Comparison of ENCODE assay signal across 8 cellular contexts in the genomic region with DNA sequence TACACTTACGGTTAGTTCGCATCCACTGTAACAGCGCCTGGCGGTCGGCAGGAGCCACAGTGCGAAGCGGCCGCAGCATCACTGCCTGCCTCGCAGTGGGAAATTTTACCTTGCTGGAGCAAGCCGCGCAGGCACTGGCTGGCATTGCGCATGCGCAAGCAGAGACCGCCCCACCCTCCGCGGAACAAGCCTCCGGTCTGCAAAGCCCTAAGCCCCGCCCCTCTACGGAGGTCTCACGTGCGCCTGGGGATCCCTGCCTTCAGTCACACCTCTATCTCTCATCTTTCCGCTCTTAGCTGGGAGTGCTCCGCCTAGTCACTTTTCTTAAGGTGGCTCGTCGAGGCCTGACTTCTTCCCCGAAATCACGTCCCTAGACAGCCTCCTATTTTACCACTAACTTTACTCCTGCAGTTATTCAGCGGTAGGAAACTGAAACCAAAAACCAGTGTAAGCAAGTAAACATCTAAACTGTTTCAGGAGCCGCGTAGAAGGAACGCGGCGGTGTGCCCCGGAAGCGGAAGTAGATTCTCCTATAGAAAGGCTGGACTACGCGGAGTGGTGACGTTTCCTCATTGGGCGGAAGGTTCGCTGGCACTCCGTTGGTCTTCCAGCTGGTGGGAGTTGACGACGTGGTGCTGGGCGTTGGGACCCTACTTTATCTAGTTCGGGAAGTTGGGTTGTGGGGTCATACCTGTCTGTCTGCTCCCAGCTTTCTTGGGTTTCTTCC. TPM values are rescaled to one million over a fixed set of nuclear protein-coding genes. Genes with fewer than 3 reads are reported as not detected.
A peak's percentile ranks its signal among the peaks of the same experiment; 100 is the strongest.
DNase-seq lines count a peak whose midpoint lies in the region; ATAC-seq and TF ChIP-seq lines count a peak whose summit lies in the region.

A gene (plus strand): TSS at position 572 of the 727 bp plus-strand sequence. CDS start 13,718 bp downstream, outside the sequence.

- H3K4me1 ChIP-seq in endodermal cell (ENCODE audit: control insufficient read depth, insufficient read depth, low read length) = no peaks in the 10 kb centered on the region
- peaks cover 12% of the 10 kb centered on the region for H3K4me1 ChIP-seq in mesenchymal stem cell (ENCODE audit: control insufficient read depth, insufficient read depth, low read depth, low read length)

- H3K4me1 Mint-ChIP-seq in endodermal cell = peaks cover 11% of the 10 kb centered on the region

- H2BK120ac ChIP-seq in mesenchymal stem cell (ENCODE audit: low read depth, low read length) = no peak within 1 kb of the TSS

- no peak within 1 kb of the TSS for H2AK5ac ChIP-seq in mesenchymal stem cell (ENCODE audit: low read length, severe bottlenecking)

- H3K27ac ChIP-seq in endodermal cell (ENCODE audit: low read depth, low read length) = peak within 1 kb of the TSS; percentile 96
- H3K27ac ChIP-seq in mesenchymal stem cell (ENCODE audit: low read length, poor library complexity, severe bottlenecking) = peak within 1 kb of the TSS; percentile 98

- peak within 1 kb of the TSS; percentile 36 for H2AFZ ChIP-seq in mesenchymal stem cell (ENCODE audit: low read depth, low read length)

- H3K27me3 Mint-ChIP-seq in endodermal cell (ENCODE audit: insufficient read depth) = peaks cover 2% of the 10 kb centered on the region

- peak within 1 kb of the TSS in 1 of 2 experiments; percentile 93 for H3K23ac ChIP-seq in mesenchymal stem cell (ENCODE audit: low read length in 2 of 2)

- peak within 1 kb of the TSS in 1 of 2 experiments; percentile 89 for H3K4ac ChIP-seq in mesenchymal stem cell (ENCODE audit: low read depth in 1 of 2, low read length in 2 of 2)

- peaks cover 8% of the 10 kb centered on the region for H3K79me1 ChIP-seq in mesenchymal stem cell (replicated peaks; ENCODE audit: low read length, poor library complexity, severe bottlenecking)

- H3K36me3 ChIP-seq in endodermal cell (ENCODE audit: control insufficient read depth, insufficient read depth, low read length) (peaks cover 5% of the 10 kb centered on the region), mesenchymal stem cell (ENCODE audit: control insufficient read depth in 1 of 2, insufficient read depth in 2 of 2, low read depth in 1 of 2, low read length in 2 of 2) (peaks cover 0 to 6% of the 10 kb centered on the region in 2 experiments)

- TF ChIP-seq CTCF in endodermal cell (conservative IDR thresholded peaks at IDR 0.05) = peak; percentile 46

- peak within 1 kb of the TSS; percentile 66 for H4K8ac ChIP-seq in mesenchymal stem cell (ENCODE audit: low read length)

- H3K27me3 ChIP-seq in endodermal cell (ENCODE audit: control insufficient read depth, insufficient read depth, low read length, poor library complexity, severe bottlenecking) (no peaks in the 10 kb centered on the region), mesenchymal stem cell (ENCODE audit: control insufficient read depth in 1 of 2, insufficient read depth in 1 of 2, low read length in 2 of 2) (no peaks in the 10 kb centered on the region)

- H3K9ac ChIP-seq in endodermal cell (ENCODE audit: extremely low read depth, low read length, poor library complexity, severe bottlenecking) (peak within 1 kb of the TSS; percentile 81), mesenchymal stem cell (ENCODE audit: low read length) (peak within 1 kb of the TSS; percentile 98)

- peaks cover 3% of the 10 kb centered on the region for H3K36me3 Mint-ChIP-seq in endodermal cell (ENCODE audit: low read depth)

- H2BK12ac ChIP-seq in mesenchymal stem cell (ENCODE audit: low read length in 2 of 2) = no peak within 1 kb of the TSS

- peak within 1 kb of the TSS; percentile 97 for H3K4me3 ChIP-seq in endodermal cell (ENCODE audit: low read length)
- peak within 1 kb of the TSS; percentile 77 to 86 for H3K4me3 ChIP-seq in mesenchymal stem cell (ENCODE audit: insufficient read depth in 1 of 2, low read depth in 1 of 2, low read length in 2 of 2)

- no peak within 1 kb of the TSS for H3K27ac Mint-ChIP-seq in endodermal cell

- no peaks in the 10 kb centered on the region for H3K9me3 ChIP-seq in endodermal cell (ENCODE audit: control insufficient read depth, low read length)
- no peaks in the 10 kb centered on the region for H3K9me3 ChIP-seq in mesenchymal stem cell (ENCODE audit: control insufficient read depth, low read length)

- H3K4me2 ChIP-seq in mesenchymal stem cell (ENCODE audit: low read length, poor library complexity, severe bottlenecking) = peak within 1 kb of the TSS; percentile 76

- peak within 1 kb of the TSS in 1 of 2 experiments; percentile 86 for H3K14ac ChIP-seq in mesenchymal stem cell (ENCODE audit: low read length in 2 of 2)

- peak within 1 kb of the TSS; percentile 50 for H2BK5ac ChIP-seq in mesenchymal stem cell (ENCODE audit: low read depth, low read length, poor library complexity, severe bottlenecking)

- H3K18ac ChIP-seq in mesenchymal stem cell (ENCODE audit: low read depth in 1 of 2, low read length in 2 of 2) = peak within 1 kb of the TSS; percentile 53 to 82

- DNase-seq in D341Med (ENCODE audit: low spot score) = peak; percentile 98
- DNase-seq in HUDEP-2 (lab: John Stamatoyannopoulos, UW; ENCODE audit: unreplicated experiment in 76 of 76) = peak; percentile 62 to 99 (median 98)
- peak; percentile 100 for DNase-seq in NOMO-1 treated with dmso at 0.1 percent for 144 hours (lab: John Stamatoyannopoulos, UW; ENCODE audit: unreplicated experiment)
- DNase-seq in activated CD8-positive, alpha-beta memory T cell treated with anti-CD3 and anti-CD28 coated beads for 48 hours (ENCODE audit: low read depth in 2 of 3, low spot score in 2 of 3) = peak; percentile 98 to 99 (median 98)
- DNase-seq in endodermal cell = peak; percentile 100
- DNase-seq in mesenchymal stem cell = peak; percentile 98
- peak; percentile 99 for DNase-seq in stimulated activated CD8-positive, alpha-beta memory T cell treated with anti-CD3 and anti-CD28 coated beads, Interleukin-12 subunit alpha, Interleukin-12 subunit beta, amount 100 ng/mL, for 4 hours (ENCODE audit: low read depth)

- 0% methylated on average over 31 to 45 of the region's 45 CpGs for WGBS in endodermal cell (ENCODE audit: insufficient coverage in 1 of 2, insufficient read length in 1 of 2), 2 experiments
- under 1% methylated on average over 45 of the region's 45 CpGs for WGBS in mesenchymal stem cell

- peak; percentile 80 for ATAC-seq in GM21390 (IDR thresholded peaks at IDR 0.05; ENCODE audit: unreplicated experiment)

- H3K4me3 Mint-ChIP-seq in endodermal cell = no peak within 1 kb of the TSS

- peak within 1 kb of the TSS; percentile 52 for H4K91ac ChIP-seq in mesenchymal stem cell (ENCODE audit: low read length)

- H3K9me3 Mint-ChIP-seq in endodermal cell = no peaks in the 10 kb centered on the region

- H2BK15ac ChIP-seq in mesenchymal stem cell (ENCODE audit: low read depth, poor library complexity, severe bottlenecking) = no peak within 1 kb of the TSS

RNA-seq across cellular contexts. Expression of the gene that starts here (rescaled TPM):
- 10 to 100 TPM; 58.3 to 80.3 TPM for total RNA-seq in endodermal cell
- 49.2 TPM for polyA plus RNA-seq in endodermal cell (2013, experiment 1 of 2)
- polyA plus RNA-seq in endodermal cell (2013, experiment 2 of 2) = 45.7 TPM
- polyA plus RNA-seq in mesenchymal stem cell (2013, experiment 1 of 2) = 66.1 TPM
- polyA plus RNA-seq in mesenchymal stem cell (2013, experiment 2 of 2) = 66.5 TPM

Comparison
In these comparisons a context has a peak if more than half of its experiments do, and no peak if none do; other contexts are left out.
1. Peak in every context shown above with its lines: DNase-seq, ATAC-seq, H3K4me3 ChIP-seq and H3K27ac ChIP-seq.